ENCODE assay signal across 28 cellular contexts in genomic region chr1:21106238-21106637, GRCh38.
"Had no signal": no experiment of that assay in that cellular context is flagged by ENCODE, and none has a peak within 500 bp of the region (broad histone marks: within the 10 kb centered on the region; RNA-seq: fewer than 3 reads in every experiment).

No MANE protein-coding gene starts in this region.

- H3K9me3 Mint-ChIP-seq: activated CD8-positive, alpha-beta T cell treated with anti-CD3 and anti-CD28 coated beads for 36 hours; activated T-cell treated with anti-CD3 and anti-CD28 coated beads, Interleukin-2, amount 50 U/mL, for 4 hours; activated T-helper 17 cell treated with anti-CD3 and anti-CD28 coated beads, Interleukin-2, amount 50 U/mL, for 72 hours; central memory CD8-positive, alpha-beta T cell; dendritic cell treated with granulocyte-macrophage colony-stimulating factor and Interleukin-4, amounts not matched to agents 40 ng/mL and 50 ng/mL, for 4 days had no signal

- DNase-seq: activated CD4-positive, alpha-beta T cell treated with anti-CD3 and anti-CD28 coated beads for 48 hours; activated CD4-positive, alpha-beta T cell treated with anti-CD3 and anti-CD28 coated beads, Interleukin-2, amount 50 U/mL, for 1 hour; activated CD4-positive, alpha-beta T cell treated with anti-CD3 and anti-CD28 coated beads, Interleukin-2, amount 50 U/mL, for 48 hours; activated CD8-positive, alpha-beta memory T cell treated with anti-CD3 and anti-CD28 coated beads for 24 hours; activated CD8-positive, alpha-beta T cell treated with anti-CD3 and anti-CD28 coated beads for 36 hours; activated effector memory CD4-positive, alpha-beta T cell treated with Interleukin-2 at 50 U/mL for 16 hours; activated gamma-delta T cell treated with Interleukin-2 at 50 U/mL for 16 hours; activated naive CD4-positive, alpha-beta T cell treated with anti-CD3 and anti-CD28 coated beads, Interleukin-2, amount 50 U/mL, for 16 hours; activated naive CD4-positive, alpha-beta T cell treated with Interleukin-2 at 50 U/mL for 16 hours; activated T-cell treated with anti-CD3 and anti-CD28 coated beads, Interleukin-2, amount 50 U/mL, for 4 hours; amniotic stem cell; anterior cingulate cortex; brain microvascular endothelial cell; dorsolateral prefrontal cortex; effector memory CD4-positive, alpha-beta T cell; esophagus squamous epithelium; foreskin melanocyte; heart right ventricle; T-helper 2 cell had no signal

- H3K27me3 Mint-ChIP-seq: activated CD8-positive, alpha-beta T cell treated with anti-CD3 and anti-CD28 coated beads for 36 hours; activated naive CD8-positive, alpha-beta T cell; activated T-helper 17 cell treated with anti-CD3 and anti-CD28 coated beads, Interleukin-2, amount 50 U/mL, for 72 hours; central memory CD8-positive, alpha-beta T cell; dendritic cell treated with granulocyte-macrophage colony-stimulating factor and Interleukin-4, amounts not matched to agents 40 ng/mL and 50 ng/mL, for 4 days had no signal

- FAIRE-seq: astrocyte had no signal

- H3K4me3 ChIP-seq: coronary artery, dorsolateral prefrontal cortex, esophagus squamous epithelium, gastroesophageal sphincter, heart right ventricle had no signal

- H3K9me3 ChIP-seq: esophagus squamous epithelium, gastroesophageal sphincter, heart right ventricle had no signal

- H3K4me3 Mint-ChIP-seq: activated CD8-positive, alpha-beta T cell treated with anti-CD3 and anti-CD28 coated beads for 36 hours; activated naive CD8-positive, alpha-beta T cell; activated T-cell treated with anti-CD3 and anti-CD28 coated beads, Interleukin-2, amount 50 U/mL, for 4 hours; activated T-helper 17 cell treated with anti-CD3 and anti-CD28 coated beads, Interleukin-2, amount 50 U/mL, for 72 hours; central memory CD8-positive, alpha-beta T cell; dendritic cell treated with granulocyte-macrophage colony-stimulating factor and Interleukin-4, amounts not matched to agents 40 ng/mL and 50 ng/mL, for 4 days had no signal

- H3K4me1 ChIP-seq: esophagus squamous epithelium had no signal

- H3K27ac ChIP-seq: brain microvascular endothelial cell, coronary artery, epithelial cell of prostate, esophagus squamous epithelium, gastroesophageal sphincter, heart right ventricle had no signal

- H3K27ac Mint-ChIP-seq: activated CD8-positive, alpha-beta T cell treated with anti-CD3 and anti-CD28 coated beads for 36 hours; activated naive CD8-positive, alpha-beta T cell; activated T-helper 17 cell treated with anti-CD3 and anti-CD28 coated beads, Interleukin-2, amount 50 U/mL, for 72 hours; dendritic cell treated with granulocyte-macrophage colony-stimulating factor and Interleukin-4, amounts not matched to agents 40 ng/mL and 50 ng/mL, for 4 days had no signal

- H3K4me1 Mint-ChIP-seq: central memory CD8-positive, alpha-beta T cell had no signal

- H3K27me3 ChIP-seq: brain microvascular endothelial cell, dorsolateral prefrontal cortex, esophagus squamous epithelium, gastroesophageal sphincter, heart right ventricle had no signal

- ATAC-seq: activated CD4-positive, CD25-positive, alpha-beta regulatory T cell treated with anti-CD3 and anti-CD28 coated beads, Interleukin-2, amount 50 U/mL, for 24 hours; activated CD8-positive, alpha-beta T cell treated with anti-CD3 and anti-CD28 coated beads for 36 hours; activated T-cell treated with anti-CD3 and anti-CD28 coated beads, Interleukin-2, amount 50 U/mL, for 4 hours; activated T-helper 17 cell treated with anti-CD3 and anti-CD28 coated beads, Interleukin-2, amount 50 U/mL, for 72 hours; gastroesophageal sphincter; heart right ventricle had no signal
